In genomic region chr9:80061940-80062339, GRCh38 we compare ENCODE assay signal across 10 cellular contexts.
DNase-seq lines count a peak whose midpoint lies in the region; ATAC-seq and TF ChIP-seq lines count a peak whose summit lies in the region.
"Had no signal": no experiment of that assay in that cellular context is flagged by ENCODE, and none has a peak within 500 bp of the region (broad histone marks: within the 10 kb centered on the region; RNA-seq: fewer than 3 reads in every experiment).

No MANE protein-coding gene starts in this region.

- intact Hi-C loops in tibial artery (cut with DNase I; ENCODE audit: low total_unique reads) = no loop called here

- H3K4me3 ChIP-seq in tibial artery (no peak overlapping the region), HAP-1 (no peak overlapping the region)

- H3K27me3 ChIP-seq in tibial artery (no peaks in the 10 kb centered on the region), HAP-1 (ENCODE audit: low read depth) (peaks cover 20% of the 10 kb centered on the region)
- H3K27me3 ChIP-seq: BE2C had no signal

- no peaks in the 10 kb centered on the region for H3K36me3 Mint-ChIP-seq in activated naive CD8-positive, alpha-beta T cell treated with anti-CD3 and anti-CD28 coated beads, Interleukin-2, amount 50 U/mL, for 24 hours (ENCODE audit: low read depth)
- H3K36me3 Mint-ChIP-seq in activated naive CD8-positive, alpha-beta T cell treated with anti-CD3 and anti-CD28 coated beads for 36 hours = peaks cover 2% of the 10 kb centered on the region

- peaks cover 0 to 33% (median 12%) of the 10 kb centered on the region in 4 donors for H3K4me1 ChIP-seq in tibial artery
- H3K4me1 ChIP-seq in HAP-1 = peaks cover 2% of the 10 kb centered on the region

- H3K9me3 Mint-ChIP-seq in activated naive CD8-positive, alpha-beta T cell treated with anti-CD3 and anti-CD28 coated beads, Interleukin-2, amount 50 U/mL, for 24 hours = peaks cover 6% of the 10 kb centered on the region
- H3K9me3 Mint-ChIP-seq in activated naive CD8-positive, alpha-beta T cell treated with anti-CD3 and anti-CD28 coated beads for 36 hours = peaks cover 7% of the 10 kb centered on the region

- no peaks in the 10 kb centered on the region for H3K36me3 ChIP-seq in tibial artery
- no peaks in the 10 kb centered on the region for H3K36me3 ChIP-seq in HAP-1 (replicated peaks)
- H3K36me3 ChIP-seq: BE2C had no signal

- no peak for TF ChIP-seq CTCF in tibial artery (IDR thresholded peaks at IDR 0.05)

- in situ Hi-C loops in HAP-1 (cut with MboI; ENCODE audit: low sequenced_read_pairs) = no loop called here

- H3K27ac Mint-ChIP-seq in activated naive CD8-positive, alpha-beta T cell treated with anti-CD3 and anti-CD28 coated beads, Interleukin-2, amount 50 U/mL, for 24 hours = no peak overlapping the region
- H3K27ac Mint-ChIP-seq in activated naive CD8-positive, alpha-beta T cell treated with anti-CD3 and anti-CD28 coated beads for 36 hours = no peak overlapping the region

- H3K9me3 ChIP-seq in tibial artery (peaks cover 0 to 7% (median 0%) of the 10 kb centered on the region in 3 donors), HAP-1 (no peaks in the 10 kb centered on the region)
- H3K9me3 ChIP-seq: BE2C had no signal

- peak; percentile 43 for ATAC-seq in activated naive CD8-positive, alpha-beta T cell treated with anti-CD3 and anti-CD28 coated beads, Interleukin-2, amount 50 U/mL, for 24 hours
- no peak for ATAC-seq in HG02870 (IDR thresholded peaks at IDR 0.05; ENCODE audit: unreplicated experiment)

- DNase-seq in activated naive CD8-positive, alpha-beta T cell treated with anti-CD3 and anti-CD28 coated beads, Interleukin-2, amount 50 U/mL, for 24 hours = no peak
- no peak for DNase-seq in activated naive CD8-positive, alpha-beta T cell treated with anti-CD3 and anti-CD28 coated beads for 36 hours
- DNase-seq in astrocyte of the hippocampus (ENCODE audit: low read depth, low spot score) (peak; percentile 90), kidney glomerular epithelial cell (lab: John Stamatoyannopoulos, UW) (peak; percentile 65), tibial artery (peak; percentile 32 to 70), HAP-1 (ENCODE audit: low spot score in 2 of 2) (no peak), NCI-H526 treated with DMSO at 0.1 percent for 48 hours (lab: John Stamatoyannopoulos, UW) (no peak)
- DNase-seq: activated effector memory CD4-positive, alpha-beta T cell treated with anti-CD3 and anti-CD28 coated beads, Interleukin-2, amount 50 U/mL, for 16 hours; BE2C had no signal

- H3K4me1 Mint-ChIP-seq in activated naive CD8-positive, alpha-beta T cell treated with anti-CD3 and anti-CD28 coated beads, Interleukin-2, amount 50 U/mL, for 24 hours = peaks cover 12% of the 10 kb centered on the region
- peaks cover 3% of the 10 kb centered on the region for H3K4me1 Mint-ChIP-seq in activated naive CD8-positive, alpha-beta T cell treated with anti-CD3 and anti-CD28 coated beads for 36 hours

- peaks cover 4% of the 10 kb centered on the region for H3K27me3 Mint-ChIP-seq in activated naive CD8-positive, alpha-beta T cell treated with anti-CD3 and anti-CD28 coated beads, Interleukin-2, amount 50 U/mL, for 24 hours
- H3K27me3 Mint-ChIP-seq in activated naive CD8-positive, alpha-beta T cell treated with anti-CD3 and anti-CD28 coated beads for 36 hours = peaks cover 3% of the 10 kb centered on the region

- H3K27ac ChIP-seq in tibial artery = peak overlapping the region; percentile 79 to 81

- H3K4me3 Mint-ChIP-seq in activated naive CD8-positive, alpha-beta T cell treated with anti-CD3 and anti-CD28 coated beads, Interleukin-2, amount 50 U/mL, for 24 hours = no peak overlapping the region
- no peak overlapping the region for H3K4me3 Mint-ChIP-seq in activated naive CD8-positive, alpha-beta T cell treated with anti-CD3 and anti-CD28 coated beads for 36 hours

Comparison
In these comparisons a context has a peak if more than half of its experiments do, and no peak if none do; other contexts are left out.
1. DNase-seq: peak in astrocyte of the hippocampus (single experiment), kidney glomerular epithelial cell (single experiment) and tibial artery (2 of 2); none in activated naive CD8-positive, alpha-beta T cell treated with anti-CD3 and anti-CD28 coated beads, Interleukin-2, amount 50 U/mL, for 24 hours (single experiment), activated naive CD8-positive, alpha-beta T cell treated with anti-CD3 and anti-CD28 coated beads for 36 hours (single experiment), HAP-1 (0 of 2) and NCI-H526 treated with DMSO at 0.1 percent for 48 hours (single experiment).